ENCODE assay signal across 20 cellular contexts in genomic region chr13:28258401-28258800, GRCh38.
"Had no signal": no experiment of that assay in that cellular context is flagged by ENCODE, and none has a peak within 500 bp of the region (broad histone marks: within the 10 kb centered on the region; RNA-seq: fewer than 3 reads in every experiment).

No MANE protein-coding gene starts in this region.

- DNase-seq: activated CD8-positive, alpha-beta memory T cell treated with anti-CD3 and anti-CD28 coated beads, Interleukin-2, amount 50 U/mL, for 48 hours; activated CD8-positive, alpha-beta T cell treated with anti-CD3 and anti-CD28 coated beads, Interleukin-2, amount 10 ng/mL, durations not matched to agents 7 days and 5 days; activated naive CD4-positive, alpha-beta T cell treated with Interleukin-2 at 50 U/mL for 16 hours; effector memory CD4-positive, alpha-beta T cell; kidney glomerular epithelial cell; lower lobe of right lung; midbrain; spleen; stimulated activated CD4-positive, alpha-beta T cell treated with anti-CD3 and anti-CD28 coated beads, Interleukin-1b, Interleukin-23, amount 100 ng/mL, for 48 hours; stimulated activated naive CD4-positive, alpha-beta T cell; substantia nigra; T-helper 2 cell; transverse colon had no signal

- H3K4me3 Mint-ChIP-seq: activated CD8-positive, alpha-beta T cell treated with anti-CD3 and anti-CD28 coated beads, Interleukin-2, amount 10 ng/mL, durations not matched to agents 7 days and 5 days; activated T-helper 1 cell treated with anti-CD3 and anti-CD28 coated beads, Interleukin-12 subunit alpha, Interleukin-12 subunit beta, Interleukin-2, Interleukin-4 antibody, amounts not matched to agents 30 ng/mL and 10 ng/mL and 1 ng/mL, durations not matched to agents 14 hours and 24 hours and 36 hours had no signal

- H3K9me3 ChIP-seq: lower lobe of right lung, prostate gland, spleen, transverse colon had no signal

- H3K4me1 ChIP-seq: lower lobe of right lung, prostate gland, transverse colon had no signal

- H3K36me3 ChIP-seq: prostate gland had no signal

- H3K4me3 ChIP-seq: cardiac muscle cell, coronary artery, hepatocyte, lower lobe of right lung, prostate gland, spleen, transverse colon had no signal

- H3K27ac Mint-ChIP-seq: activated CD8-positive, alpha-beta T cell treated with anti-CD3 and anti-CD28 coated beads, Interleukin-2, amount 10 ng/mL, durations not matched to agents 7 days and 5 days; activated T-helper 1 cell treated with anti-CD3 and anti-CD28 coated beads, Interleukin-12 subunit alpha, Interleukin-12 subunit beta, Interleukin-2, Interleukin-4 antibody, amounts not matched to agents 30 ng/mL and 10 ng/mL and 1 ng/mL, durations not matched to agents 14 hours and 24 hours and 36 hours had no signal

- H3K27ac ChIP-seq: cardiac muscle cell, coronary artery, hepatocyte, lower lobe of right lung, prostate gland, spleen, transverse colon had no signal

- ATAC-seq: activated CD8-positive, alpha-beta T cell treated with anti-CD3 and anti-CD28 coated beads, Interleukin-2, amount 10 ng/mL, durations not matched to agents 7 days and 5 days; lower lobe of right lung; sciatic nerve had no signal

- FAIRE-seq: astrocyte had no signal
